In genomic region chr22:23548501-23549197, GRCh38 we compare ENCODE assay signal across 21 cellular contexts. TPM values are rescaled to one million over a fixed set of nuclear protein-coding genes. Genes with fewer than 3 reads are reported as not detected.
DNase-seq lines count a peak whose midpoint lies in the region; ATAC-seq and TF ChIP-seq lines count a peak whose summit lies in the region.
"Had no signal": no experiment of that assay in that cellular context is flagged by ENCODE, and none has a peak within 500 bp of the region (broad histone marks: within the 10 kb centered on the region; RNA-seq: fewer than 3 reads in every experiment).

No MANE protein-coding gene starts in this region.

- DNase-seq in activated effector memory CD4-positive, alpha-beta T cell treated with anti-CD3 and anti-CD28 coated beads, Interleukin-2, amount 50 U/mL, for 16 hours, result peak; percentile 57
- DNase-seq in activated effector memory CD4-positive, alpha-beta T cell treated with Interleukin-2 at 50 U/mL for 16 hours, result no peak
- no peak for DNase-seq in RWPE1 (ENCODE audit: low spot score)
- DNase-seq in mesenteric fat pad (ENCODE audit: low spot score), result peak; percentile 72
- DNase-seq in testis, result peak; percentile 5
- no peak for DNase-seq in lower leg skin (ENCODE audit: low spot score in 2 of 2)
- DNase-seq in PC-3, result no peak
- DNase-seq: DMS153, NCI-H1105, NCI-H2081, NCI-H2171 treated with DMSO at 0.1 percent for 48 hours, SHP77 had no signal

- H3K79me2 ChIP-seq in PC-3 (ENCODE audit: low read length), result no peaks in the 10 kb centered on the region

- POLR2A ChIA-PET in RWPE1 (lab: Yijun Ruan, JAX; ENCODE audit: low non-redundant PET) (no interaction called here), PC-3 (lab: Charles Lee; ENCODE audit: unreplicated experiment) (no interaction called here)

- no peaks in the 10 kb centered on the region for H3K9me2 ChIP-seq in PC-3 (replicated peaks; ENCODE audit: low read length)

- intact Hi-C loops in testis (cut with DNase I; ENCODE audit: low total_unique reads), result no loop called here
- intact Hi-C loops in lower leg skin (cut with DNase I; ENCODE audit: low total_unique reads), result no loop called here
- intact Hi-C loops in PC-3 (cut with micrococcal nuclease), result no loop called here

- H3K27me3 ChIP-seq in testis, result no peaks in the 10 kb centered on the region
- no peaks in the 10 kb centered on the region for H3K27me3 ChIP-seq in PC-3 (ENCODE audit: low read length)

- BruUV-seq in PC-3 (replicated peaks; lab: Mats Ljungman, UMichigan), result no TSS peak

- CTCF ChIA-PET in RWPE1 (lab: Yijun Ruan, JAX), result no interaction called here
- CTCF ChIA-PET in PC-3 (lab: Charles Lee), result no interaction called here

- no peak overlapping the region for H2AFZ ChIP-seq in PC-3 (ENCODE audit: low read length)
- H2AFZ ChIP-seq: GM23338 had no signal

- H3K9me3 ChIP-seq in testis (no peaks in the 10 kb centered on the region), PC-3 (ENCODE audit: low read length) (no peaks in the 10 kb centered on the region)

- H3K4me1 ChIP-seq in testis, result no peaks in the 10 kb centered on the region
- no peaks in the 10 kb centered on the region for H3K4me1 ChIP-seq in PC-3 (ENCODE audit: insufficient read depth, low read length)
- H3K4me1 ChIP-seq: Caco-2 had no signal

- H3K27ac ChIP-seq in RWPE1 (peak overlapping the region; percentile 57), testis (no peak overlapping the region), PC-3 (ENCODE audit: low read length) (no peak overlapping the region)

- TF ChIP-seq POLR2A in testis (IDR thresholded peaks at IDR 0.05) (no peak), lower leg skin (IDR thresholded peaks at IDR 0.05) (no peak)

- no peaks in the 10 kb centered on the region for H3K36me3 ChIP-seq in testis (ENCODE audit: low read depth, missing control alignments)
- H3K36me3 ChIP-seq in PC-3 (ENCODE audit: low read depth, low read length), result no peaks in the 10 kb centered on the region

- ATAC-seq in PC-3 (no peak), HG03520 (IDR thresholded peaks at IDR 0.05; ENCODE audit: unreplicated experiment) (no peak)
- ATAC-seq: GM23338, HCT116, K562 had no signal

- no peaks in the 10 kb centered on the region for H3F3A ChIP-seq in PC-3 (ENCODE audit: low read length, unreplicated experiment)

- no peak overlapping the region for H3K4me2 ChIP-seq in PC-3 (ENCODE audit: low read length)
- H3K4me2 ChIP-seq: GM23338 had no signal

- H3K9ac ChIP-seq in PC-3 (ENCODE audit: low read length), result no peak overlapping the region

- 81 to 84% methylated on average over 6 to 8 of the region's 8 CpGs for WGBS in testis, 2 donors
- 65 to 75% methylated on average over 7 to 8 of the region's 8 CpGs for WGBS in lower leg skin, 2 donors

- TF ChIP-seq CTCF in RWPE1 (conservative IDR thresholded peaks at IDR 0.05; ENCODE audit: low read depth) (no peak), testis (IDR thresholded peaks at IDR 0.05) (no peak), lower leg skin (IDR thresholded peaks at IDR 0.05) (no peak), PC-3 (conservative IDR thresholded peaks at IDR 0.05; ENCODE audit: low read depth, low read length) (no peak)

- H3K4me3 ChIP-seq in testis, result no peak overlapping the region
- no peak overlapping the region for H3K4me3 ChIP-seq in lower leg skin (ENCODE audit: low read depth, poor library complexity, severe bottlenecking)
- no peak overlapping the region for H3K4me3 ChIP-seq in PC-3 (ENCODE audit: low read length)
- H3K4me3 ChIP-seq: GM23338, K562 had no signal

- no peaks in the 10 kb centered on the region for H4K20me1 ChIP-seq in PC-3 (ENCODE audit: low read length)

RNA-seq across cellular contexts. Expression of gene IGLL1, which starts 31.4 kb away (rescaled TPM):
- total RNA-seq in mesenteric fat pad (not detected), testis (10 to 100 TPM in 1 of 2 donors, 1 to 10 TPM in 1; 6.9 to 24.6 TPM), lower leg skin (not detected), PC-3 (2014; rRNA removed) (not detected in 2 replicates)
- polyA plus RNA-seq in testis (ENCODE audit: insufficient read depth, low read depth, low replicate concordance), result 36.9 TPM
- total RNA-seq: Caco-2; CD4-positive, alpha-beta T cell; Daoy; GM23338; NCI-H460 had no signal
- polyA plus RNA-seq: BJ, GM23338 had no signal

Comparison
In these comparisons a context has a peak if more than half of its experiments do, and no peak if none do; other contexts are left out.
1. DNase-seq: peak in activated effector memory CD4-positive, alpha-beta T cell treated with anti-CD3 and anti-CD28 coated beads, Interleukin-2, amount 50 U/mL, for 16 hours (single experiment), mesenteric fat pad (single experiment) and testis (single experiment); none in activated effector memory CD4-positive, alpha-beta T cell treated with Interleukin-2 at 50 U/mL for 16 hours (single experiment), RWPE1 (single experiment), lower leg skin (0 of 2) and PC-3 (single experiment).